ENCODE assay signal across 8 cellular contexts in the genomic region with DNA sequence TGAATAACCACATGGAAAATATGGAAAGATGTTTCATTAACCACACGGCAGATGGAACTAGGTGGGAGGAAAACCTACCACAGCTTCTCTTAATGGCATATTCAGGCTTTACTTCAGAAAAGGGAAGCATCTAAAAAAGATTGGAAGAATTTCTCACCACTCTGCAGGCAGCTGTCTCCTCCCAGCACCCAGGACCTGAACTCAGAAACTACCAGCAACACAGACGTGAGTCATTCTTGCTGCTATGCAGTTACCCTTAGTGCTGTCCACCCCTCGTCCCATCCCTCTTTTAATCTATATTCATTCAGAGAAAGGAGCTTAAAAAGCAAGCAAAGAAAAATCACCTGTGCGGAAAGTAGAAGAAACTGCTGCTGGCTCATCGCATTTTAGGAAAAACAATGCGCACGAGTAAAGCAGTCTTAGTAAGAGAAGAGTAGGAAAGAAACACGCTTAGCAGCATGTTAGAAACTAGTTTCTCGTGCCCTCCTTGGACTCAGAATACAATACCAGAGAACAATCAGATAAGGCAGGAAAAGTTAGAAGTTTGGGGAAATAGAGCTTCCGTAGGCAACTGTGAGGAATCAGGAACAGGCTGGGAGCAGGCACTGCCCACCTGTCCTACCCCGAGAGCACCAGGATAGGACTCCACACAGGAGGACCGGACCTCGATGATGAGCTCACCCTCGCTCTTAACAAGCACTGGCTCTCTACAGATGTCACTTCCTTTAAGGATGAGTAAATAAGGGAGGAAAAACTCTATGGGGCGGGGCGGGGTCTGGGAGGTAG. TPM values are rescaled to one million over a fixed set of nuclear protein-coding genes. Genes with fewer than 3 reads are reported as not detected.
DNase-seq lines count a peak whose midpoint lies in the region; ATAC-seq and TF ChIP-seq lines count a peak whose summit lies in the region.

No MANE protein-coding gene starts in this region.

- H3K36me3 ChIP-seq in heart left ventricle, result no peaks in the 10 kb centered on the region
- H3K36me3 ChIP-seq in Loucy (ENCODE audit: insufficient read depth, low read length), result no peaks in the 10 kb centered on the region

- intact Hi-C loops in heart left ventricle (cut with DNase I), result loop anchor here in 4 of 10 donors (2.0 to 10.0 kb wide), 6 partner anchors 77 to 469 kb away; a partner anchor contains a TSS
- intact Hi-C loops in left ventricle myocardium superior (cut with micrococcal nuclease), result loop anchor here (2.0 kb wide), 1 partner anchor 273 kb away; no protein-coding TSS in a partner anchor

- H3F3A ChIP-seq in Loucy (ENCODE audit: low read depth), result no peaks in the 10 kb centered on the region

- peak overlapping the region in 6 of 12 donors; percentile 9 to 75 (median 37) for H3K27ac ChIP-seq in heart left ventricle

- DNase-seq in heart left ventricle (no peak), left ventricle myocardium superior (no peak), osteocyte (ENCODE audit: extremely low spot score, unreplicated experiment) (peak; percentile 44), NCI-H82 (lab: John Stamatoyannopoulos, UW) (no peak), GOT3 (lab: John Stamatoyannopoulos, UW) (no peak)
- DNase-seq in activated CD8-positive, alpha-beta T cell treated with anti-CD3 and anti-CD28 coated beads, Interleukin-2, amount 10 ng/mL, durations not matched to agents 7 days and 5 days, result peak; percentile 21
- DNase-seq in activated effector memory CD4-positive, alpha-beta T cell treated with anti-CD3 and anti-CD28 coated beads, Interleukin-2, amount 50 U/mL, for 16 hours, result no peak

- peaks cover 66% of the 10 kb centered on the region for H3K4me1 Mint-ChIP-seq in activated CD8-positive, alpha-beta T cell treated with anti-CD3 and anti-CD28 coated beads, Interleukin-2, amount 10 ng/mL, durations not matched to agents 7 days and 5 days (ENCODE audit: low read depth)
- peaks cover 20% of the 10 kb centered on the region for H3K4me1 Mint-ChIP-seq in osteocyte (ENCODE audit: unreplicated experiment)

- CTCF ChIA-PET in activated CD8-positive, alpha-beta T cell treated with anti-CD3 and anti-CD28 coated beads, Interleukin-2, amount 10 ng/mL, durations not matched to agents 7 days and 5 days (lab: Charles Lee), result interaction anchor here (0.7 to 10.0 kb wide), 21 partner anchors 10 to 468 kb away, joined by 3 to 191 read pairs (median 11); a partner anchor contains a TSS

- ATAC-seq in heart left ventricle, result peak; percentile 27 to 76 (median 50)
- no peak for ATAC-seq in left ventricle myocardium superior
- ATAC-seq in activated CD8-positive, alpha-beta T cell treated with anti-CD3 and anti-CD28 coated beads, Interleukin-2, amount 10 ng/mL, durations not matched to agents 7 days and 5 days, result no peak

- no peaks in the 10 kb centered on the region for H3K9me2 ChIP-seq in Loucy (replicated peaks; ENCODE audit: low read depth, low read length)

- no peaks in the 10 kb centered on the region for H3K27me3 Mint-ChIP-seq in activated CD8-positive, alpha-beta T cell treated with anti-CD3 and anti-CD28 coated beads, Interleukin-2, amount 10 ng/mL, durations not matched to agents 7 days and 5 days (ENCODE audit: low read depth)
- no peaks in the 10 kb centered on the region for H3K27me3 Mint-ChIP-seq in osteocyte (ENCODE audit: unreplicated experiment)

- H3K27me3 ChIP-seq in heart left ventricle (no peaks in the 10 kb centered on the region), Loucy (ENCODE audit: insufficient read depth, low read length, poor library complexity, severe bottlenecking) (no peaks in the 10 kb centered on the region)

- H3K36me3 Mint-ChIP-seq in activated CD8-positive, alpha-beta T cell treated with anti-CD3 and anti-CD28 coated beads, Interleukin-2, amount 10 ng/mL, durations not matched to agents 7 days and 5 days (ENCODE audit: low read depth), result no peaks in the 10 kb centered on the region
- no peaks in the 10 kb centered on the region for H3K36me3 Mint-ChIP-seq in osteocyte (ENCODE audit: unreplicated experiment)

- H3K9ac ChIP-seq in Loucy (ENCODE audit: low read depth, low read length, poor library complexity, severe bottlenecking), result no peak overlapping the region

- TF ChIP-seq CTCF in heart left ventricle (IDR thresholded peaks at IDR 0.05) (no peak), Loucy (conservative IDR thresholded peaks at IDR 0.05; ENCODE audit: low read length) (no peak), osteocyte (IDR thresholded peaks at IDR 0.05) (no peak)

- H3K4me1 ChIP-seq in heart left ventricle (peaks cover 0 to 39% (median 0%) of the 10 kb centered on the region in 12 donors), Loucy (ENCODE audit: insufficient read depth, low read length, poor library complexity, severe bottlenecking) (peaks cover 27% of the 10 kb centered on the region)

- no peaks in the 10 kb centered on the region for H3K9me3 Mint-ChIP-seq in activated CD8-positive, alpha-beta T cell treated with anti-CD3 and anti-CD28 coated beads, Interleukin-2, amount 10 ng/mL, durations not matched to agents 7 days and 5 days (ENCODE audit: insufficient read depth)
- H3K9me3 Mint-ChIP-seq in osteocyte (ENCODE audit: unreplicated experiment), result no peaks in the 10 kb centered on the region

- H3K4me3 ChIP-seq in heart left ventricle (peak overlapping the region in 10 of 12 donors; percentile 2 to 42 (median 24)), Loucy (ENCODE audit: low read length, poor library complexity, severe bottlenecking) (no peak overlapping the region)

- TF ChIP-seq POLR2A in heart left ventricle (IDR thresholded peaks at IDR 0.05), result no peak

- H3K27ac Mint-ChIP-seq in activated CD8-positive, alpha-beta T cell treated with anti-CD3 and anti-CD28 coated beads, Interleukin-2, amount 10 ng/mL, durations not matched to agents 7 days and 5 days, result peak overlapping the region; percentile 43
- H3K27ac Mint-ChIP-seq in osteocyte (ENCODE audit: unreplicated experiment), result no peak overlapping the region

- H3K9me3 ChIP-seq in heart left ventricle (no peaks in the 10 kb centered on the region), Loucy (ENCODE audit: insufficient read depth, low read depth, low read length) (no peaks in the 10 kb centered on the region)

- no peaks in the 10 kb centered on the region for H4K20me1 ChIP-seq in Loucy (ENCODE audit: insufficient read depth, low read length, poor library complexity, severe bottlenecking)

- H3K79me2 ChIP-seq in Loucy (ENCODE audit: insufficient read depth, low read length), result no peaks in the 10 kb centered on the region

- H3K4me2 ChIP-seq in Loucy (ENCODE audit: low read depth, low read length, poor library complexity, severe bottlenecking), result peak overlapping the region; percentile 9

- WGBS in heart left ventricle, 4 donors, result 66 to 72% (median 68%) methylated on average over 16 of the region's 16 CpGs

- H3K4me3 Mint-ChIP-seq in activated CD8-positive, alpha-beta T cell treated with anti-CD3 and anti-CD28 coated beads, Interleukin-2, amount 10 ng/mL, durations not matched to agents 7 days and 5 days, result peak overlapping the region; percentile 10
- H3K4me3 Mint-ChIP-seq in osteocyte (ENCODE audit: unreplicated experiment), result no peak overlapping the region

- peak overlapping the region; percentile 71 for H2AFZ ChIP-seq in Loucy (ENCODE audit: low read length)

- POLR2A ChIA-PET in activated CD8-positive, alpha-beta T cell treated with anti-CD3 and anti-CD28 coated beads, Interleukin-2, amount 10 ng/mL, durations not matched to agents 7 days and 5 days (lab: Charles Lee), result interaction anchor here (0.7 to 7.1 kb wide), 8 partner anchors 16 to 878 kb away, joined by 3 to 71 read pairs (median 10); a partner anchor contains a TSS

RNA-seq across cellular contexts. Expression of a gene that starts 48.1 kb away (rescaled TPM):
- under 1 TPM in 7 of 9 donors, not detected in 2; 0.05 to 0.35 (median 0.23) TPM for total RNA-seq in heart left ventricle
- polyA plus RNA-seq in heart left ventricle, result under 1 TPM; 0.03 to 0.04 TPM
- total RNA-seq in left ventricle myocardium superior, result not detected
- total RNA-seq in activated CD8-positive, alpha-beta T cell treated with anti-CD3 and anti-CD28 coated beads, Interleukin-2, amount 10 ng/mL, durations not matched to agents 7 days and 5 days, result under 1 TPM; 0.18 to 0.87 TPM
- not detected in 2 replicates for total RNA-seq in osteocyte

Comparison
In these comparisons a context has a peak if more than half of its experiments do, and no peak if none do; other contexts are left out.
1. ATAC-seq: peak in heart left ventricle (4 of 4); none in left ventricle myocardium superior (single experiment) and activated CD8-positive, alpha-beta T cell treated with anti-CD3 and anti-CD28 coated beads, Interleukin-2, amount 10 ng/mL, durations not matched to agents 7 days and 5 days (single experiment).
2. DNase-seq: peak in activated CD8-positive, alpha-beta T cell treated with anti-CD3 and anti-CD28 coated beads, Interleukin-2, amount 10 ng/mL, durations not matched to agents 7 days and 5 days (single experiment) and osteocyte (single experiment); none in heart left ventricle (0 of 5), left ventricle myocardium superior (single experiment), NCI-H82 (single experiment), activated effector memory CD4-positive, alpha-beta T cell treated with anti-CD3 and anti-CD28 coated beads, Interleukin-2, amount 50 U/mL, for 16 hours (single experiment) and GOT3 (single experiment).